ENCODE assay signal across 9 cellular contexts in the genomic region with DNA sequence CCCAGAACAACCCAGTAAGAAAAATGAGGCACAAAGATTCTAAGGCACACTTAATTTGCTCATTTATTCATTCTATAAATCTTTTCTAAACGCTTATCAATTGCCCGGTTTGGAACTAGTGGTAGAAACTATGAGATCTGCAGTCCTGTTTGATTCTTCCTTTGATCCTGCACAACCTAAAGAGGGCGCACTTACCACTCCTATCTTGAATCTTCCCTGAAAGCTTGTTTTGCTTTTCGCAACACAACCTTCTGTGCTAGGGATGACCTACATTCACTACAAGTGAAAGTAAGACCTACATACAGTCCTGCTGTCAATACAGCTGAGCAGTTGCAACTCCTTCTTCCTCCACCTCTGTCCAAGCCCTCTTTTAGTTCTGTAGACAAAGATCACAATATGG. TPM values are rescaled to one million over a fixed set of nuclear protein-coding genes. Genes with fewer than 3 reads are reported as not detected.
DNase-seq lines count a peak whose midpoint lies in the region; ATAC-seq and TF ChIP-seq lines count a peak whose summit lies in the region.
"Had no signal": no experiment of that assay in that cellular context is flagged by ENCODE, and none has a peak within 500 bp of the region (broad histone marks: within the 10 kb centered on the region; RNA-seq: fewer than 3 reads in every experiment).

No MANE protein-coding gene starts in this region.

- peaks cover 10% of the 10 kb centered on the region for H3K4me1 ChIP-seq in PC-3 (ENCODE audit: insufficient read depth, low read length)

- TF ChIP-seq CTCF in PC-3 (conservative IDR thresholded peaks at IDR 0.05; ENCODE audit: low read depth, low read length) = peak; percentile 70
- TF ChIP-seq CTCF in choroid plexus epithelial cell (conservative IDR thresholded peaks at IDR 0.05; ENCODE audit: low read depth, low read length) = peak; percentile 71

- H3K79me2 ChIP-seq in PC-3 (ENCODE audit: low read length) = no peaks in the 10 kb centered on the region

- H3K9me2 ChIP-seq in PC-3 (replicated peaks; ENCODE audit: low read length) = no peaks in the 10 kb centered on the region

- no peak overlapping the region for H3K4me3 Mint-ChIP-seq in natural killer cell treated with Interleukin-12 subunit alpha and Interleukin-12 subunit beta and Interleukin-15 and Interleukin-18, amount 100 ng/mL, for 72 hours
- H3K4me3 Mint-ChIP-seq: activated naive CD4-positive, alpha-beta T cell treated with anti-CD3 and anti-CD28 coated beads, Interleukin-2, amount 50 U/mL, for 24 hours had no signal

- H3K9me3 Mint-ChIP-seq in natural killer cell treated with Interleukin-12 subunit alpha and Interleukin-12 subunit beta and Interleukin-15 and Interleukin-18, amount 100 ng/mL, for 72 hours = no peaks in the 10 kb centered on the region
- H3K9me3 Mint-ChIP-seq: activated naive CD4-positive, alpha-beta T cell treated with anti-CD3 and anti-CD28 coated beads, Interleukin-2, amount 50 U/mL, for 24 hours had no signal

- intact Hi-C loops in PC-3 (cut with micrococcal nuclease) = no loop called here

- H3K27ac ChIP-seq in PC-3 (ENCODE audit: low read length) = no peak overlapping the region

- BruUV-seq in PC-3 (replicated peaks; lab: Mats Ljungman, UMichigan) = no TSS peak

- H3F3A ChIP-seq in PC-3 (ENCODE audit: low read length, unreplicated experiment) = no peaks in the 10 kb centered on the region

- POLR2A ChIA-PET in PC-3 (lab: Charles Lee; ENCODE audit: unreplicated experiment) = no interaction called here

- peaks cover 7 to 8% of the 10 kb centered on the region in 2 donors for H3K4me1 Mint-ChIP-seq in natural killer cell treated with Interleukin-12 subunit alpha and Interleukin-12 subunit beta and Interleukin-15 and Interleukin-18, amount 100 ng/mL, for 72 hours (ENCODE audit: low read depth in 2 of 2)

- no peak overlapping the region for H3K9ac ChIP-seq in PC-3 (ENCODE audit: low read length)

- H3K36me3 Mint-ChIP-seq in natural killer cell treated with Interleukin-12 subunit alpha and Interleukin-12 subunit beta and Interleukin-15 and Interleukin-18, amount 100 ng/mL, for 72 hours = no peaks in the 10 kb centered on the region
- H3K36me3 Mint-ChIP-seq: activated naive CD4-positive, alpha-beta T cell treated with anti-CD3 and anti-CD28 coated beads, Interleukin-2, amount 50 U/mL, for 24 hours had no signal

- no peak for DNase-seq in activated CD4-positive, CD25-positive, alpha-beta regulatory T cell (lab: John Stamatoyannopoulos, UW)
- DNase-seq in PC-3 (peak; percentile 57), choroid plexus epithelial cell (ENCODE audit: low read depth) (peak; percentile 94), AG20443 (ENCODE audit: low spot score) (no peak)
- no peak for DNase-seq in natural killer cell treated with Interleukin-12 subunit alpha and Interleukin-12 subunit beta and Interleukin-15 and Interleukin-18, amount 100 ng/mL, for 72 hours (ENCODE audit: low spot score)

- no peaks in the 10 kb centered on the region for H3K27me3 Mint-ChIP-seq in natural killer cell treated with Interleukin-12 subunit alpha and Interleukin-12 subunit beta and Interleukin-15 and Interleukin-18, amount 100 ng/mL, for 72 hours

- H4K20me1 ChIP-seq in PC-3 (ENCODE audit: low read length) = no peaks in the 10 kb centered on the region

- no peaks in the 10 kb centered on the region for H3K9me3 ChIP-seq in PC-3 (ENCODE audit: low read length)

- no peak overlapping the region for H3K4me2 ChIP-seq in PC-3 (ENCODE audit: low read length)

- H2AFZ ChIP-seq in PC-3 (ENCODE audit: low read length) = no peak overlapping the region

- H3K27me3 ChIP-seq in PC-3 (ENCODE audit: low read length) = no peaks in the 10 kb centered on the region

- CTCF ChIA-PET in PC-3 (lab: Charles Lee) = no interaction called here

- no peaks in the 10 kb centered on the region for H3K36me3 ChIP-seq in PC-3 (ENCODE audit: low read depth, low read length)

- peak; percentile 28 to 58 for ATAC-seq in activated CD4-positive, CD25-positive, alpha-beta regulatory T cell treated with anti-CD3 and anti-CD28 coated beads, Interleukin-2, amount 50 U/mL, for 24 hours
- ATAC-seq in HG02642 (IDR thresholded peaks at IDR 0.05; ENCODE audit: poor library complexity, unreplicated experiment) = peak; percentile 61
- no peak for ATAC-seq in PC-3
- ATAC-seq in natural killer cell treated with Interleukin-12 subunit alpha and Interleukin-12 subunit beta and Interleukin-15 and Interleukin-18, amount 100 ng/mL, for 72 hours = peak; percentile 64 to 75
- no peak for ATAC-seq in HG02981 (IDR thresholded peaks at IDR 0.05; ENCODE audit: unreplicated experiment)

- H3K4me3 ChIP-seq in PC-3 (ENCODE audit: low read length) (no peak overlapping the region), choroid plexus epithelial cell (ENCODE audit: low read depth, low read length) (no peak overlapping the region)

- no peak overlapping the region for H3K27ac Mint-ChIP-seq in natural killer cell treated with Interleukin-12 subunit alpha and Interleukin-12 subunit beta and Interleukin-15 and Interleukin-18, amount 100 ng/mL, for 72 hours

RNA-seq across cellular contexts. Expression of a gene that starts 12.6 kb away (rescaled TPM):
- total RNA-seq in PC-3 (2014; rRNA removed) = 23.7 and 25.1 TPM in 2 replicates
- 10 to 100 TPM in 1 of 2 donors, 1 to 10 TPM in 1; 9.4 to 16.3 TPM for total RNA-seq in natural killer cell treated with Interleukin-12 subunit alpha and Interleukin-12 subunit beta and Interleukin-15 and Interleukin-18, amount 100 ng/mL, for 72 hours

Comparison
In these comparisons a context has a peak if more than half of its experiments do, and no peak if none do; other contexts are left out.
1. ATAC-seq: peak in activated CD4-positive, CD25-positive, alpha-beta regulatory T cell treated with anti-CD3 and anti-CD28 coated beads, Interleukin-2, amount 50 U/mL, for 24 hours (2 of 2), HG02642 (single experiment) and natural killer cell treated with Interleukin-12 subunit alpha and Interleukin-12 subunit beta and Interleukin-15 and Interleukin-18, amount 100 ng/mL, for 72 hours (2 of 2); none in PC-3 (single experiment) and HG02981 (single experiment).
2. DNase-seq: peak in PC-3 (single experiment) and choroid plexus epithelial cell (single experiment); none in activated CD4-positive, CD25-positive, alpha-beta regulatory T cell (0 of 4), natural killer cell treated with Interleukin-12 subunit alpha and Interleukin-12 subunit beta and Interleukin-15 and Interleukin-18, amount 100 ng/mL, for 72 hours (single experiment) and AG20443 (single experiment).